ENCODE assay signal across 31 cellular contexts in the genomic region with DNA sequence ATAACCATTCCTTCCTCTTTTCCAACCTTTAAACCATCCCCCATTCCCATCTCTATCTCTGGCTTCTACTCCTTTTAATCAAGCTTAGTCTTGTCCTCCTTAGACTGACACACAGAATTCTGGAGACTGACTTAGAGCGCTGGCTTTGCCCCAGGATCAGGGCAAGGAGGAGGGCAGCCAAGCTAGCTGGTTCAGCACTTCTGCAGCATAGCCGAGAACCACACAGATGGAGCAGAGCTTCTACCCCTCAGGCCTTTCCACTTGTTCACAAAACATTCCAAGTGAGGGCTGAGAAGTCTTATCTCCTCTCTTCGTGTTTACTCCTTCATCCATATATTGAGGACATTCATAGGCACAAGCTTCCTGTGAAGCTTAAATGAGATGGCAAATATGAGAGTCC.
"Had no signal": no experiment of that assay in that cellular context is flagged by ENCODE, and none has a peak within 500 bp of the region (broad histone marks: within the 10 kb centered on the region; RNA-seq: fewer than 3 reads in every experiment).

No MANE protein-coding gene starts in this region.

- H3K36me3 ChIP-seq: colonic mucosa, heart right ventricle, left lung, neutrophil, prostate gland, right atrium auricular region, stomach, thyroid gland had no signal

- H3K4me3 ChIP-seq: colonic mucosa, heart right ventricle, left lung, mucosa of descending colon, prostate gland, right atrium auricular region, smooth muscle cell, stomach, thyroid gland had no signal

- H3K4me3 Mint-ChIP-seq: dendritic cell treated with granulocyte-macrophage colony-stimulating factor and Interleukin-4, amounts not matched to agents 40 ng/mL and 50 ng/mL, for 4 days; endodermal cell; mesothelial cell of epicardium; naive B cell; natural killer cell treated with Interleukin-12 subunit alpha and Interleukin-12 subunit beta and Interleukin-15 and Interleukin-18, amount 100 ng/mL, for 72 hours; neural crest cell had no signal

- ATAC-seq: esophagus mucosa; heart right ventricle; left cardiac atrium; left lung; mucosa of descending colon; natural killer cell treated with Interleukin-12 subunit alpha and Interleukin-12 subunit beta and Interleukin-15 and Interleukin-18, amount 100 ng/mL, for 72 hours; sciatic nerve had no signal

- H3K27ac Mint-ChIP-seq: dendritic cell treated with granulocyte-macrophage colony-stimulating factor and Interleukin-4, amounts not matched to agents 40 ng/mL and 50 ng/mL, for 4 days; endodermal cell; mesothelial cell of epicardium; naive B cell; natural killer cell treated with Interleukin-12 subunit alpha and Interleukin-12 subunit beta and Interleukin-15 and Interleukin-18, amount 100 ng/mL, for 72 hours had no signal

- H3K27ac ChIP-seq: colonic mucosa, epithelial cell of prostate, heart right ventricle, left lung, neutrophil, prostate gland, right atrium auricular region, stomach, thyroid gland had no signal

- H3K36me3 Mint-ChIP-seq: mesothelial cell of epicardium; naive B cell; natural killer cell treated with Interleukin-12 subunit alpha and Interleukin-12 subunit beta and Interleukin-15 and Interleukin-18, amount 100 ng/mL, for 72 hours had no signal

- H3K27me3 Mint-ChIP-seq: dendritic cell treated with granulocyte-macrophage colony-stimulating factor and Interleukin-4, amounts not matched to agents 40 ng/mL and 50 ng/mL, for 4 days; natural killer cell treated with Interleukin-12 subunit alpha and Interleukin-12 subunit beta and Interleukin-15 and Interleukin-18, amount 100 ng/mL, for 72 hours had no signal

- H3K4me2 ChIP-seq: smooth muscle cell had no signal

- H3K9me3 Mint-ChIP-seq: dendritic cell treated with granulocyte-macrophage colony-stimulating factor and Interleukin-4, amounts not matched to agents 40 ng/mL and 50 ng/mL, for 4 days; endodermal cell; mesothelial cell of epicardium; neural crest cell had no signal

- H3K27me3 ChIP-seq: colonic mucosa, heart right ventricle, left lung, neutrophil, right atrium auricular region, stomach, thyroid gland had no signal

- H3K9me3 ChIP-seq: colonic mucosa, heart right ventricle, left lung, mucosa of descending colon, neutrophil, prostate gland, right atrium auricular region, stomach, thyroid gland had no signal

- H3K4me1 ChIP-seq: colonic mucosa, heart right ventricle, left lung, prostate gland, right atrium auricular region, stomach, thyroid gland had no signal

- DNase-seq: colonic mucosa; effector CD8-positive, alpha-beta T cell; endodermal cell; foreskin melanocyte; glutamatergic neuron; heart right ventricle; hippocampal formation; left cardiac atrium; left lung; mesenchymal stem cell; mucosa of descending colon; naive B cell; stimulated activated CD4-positive, alpha-beta T cell treated with anti-CD3 and anti-CD28 coated beads, Interleukin-12 subunit alpha, Interleukin-12 subunit beta, amount 100 ng/mL, for 4 hours; stimulated activated CD4-positive, alpha-beta T cell treated with anti-CD3 and anti-CD28 coated beads, Interleukin-1b, Interleukin-23, amount 100 ng/mL, for 48 hours; stimulated activated CD4-positive, alpha-beta T cell treated with anti-CD3 and anti-CD28 coated beads, Interleukin-4, amount 100 ng/mL, for 1 hour; stimulated activated CD8-positive, alpha-beta memory T cell treated with anti-CD3 and anti-CD28 coated beads, Interleukin-4, amount 100 ng/mL, for 48 hours; stimulated activated naive CD4-positive, alpha-beta T cell treated with Interleukin-2 at 50 U/mL for 16 hours; stomach; thyroid gland; trophoblast cell had no signal

- H3K4me1 Mint-ChIP-seq: endodermal cell had no signal
